In genomic region chr19:1421218-1421957, GRCh38 we compare ENCODE assay signal across 22 cellular contexts. TPM values are rescaled to one million over a fixed set of nuclear protein-coding genes. Genes with fewer than 3 reads are reported as not detected.
"Had no signal": no experiment of that assay in that cellular context is flagged by ENCODE, and none has a peak within 500 bp of the region (broad histone marks: within the 10 kb centered on the region; RNA-seq: fewer than 3 reads in every experiment).

No MANE protein-coding gene starts in this region.

- H3K36me3 Mint-ChIP-seq: activated naive CD8-positive, alpha-beta T cell had no signal

- FAIRE-seq: urothelium cell line had no signal

- H2AFZ ChIP-seq: neural progenitor cell had no signal

- H3K27ac ChIP-seq: gastroesophageal sphincter, left lung, neural progenitor cell, ovary, psoas muscle, thyroid gland had no signal

- H3K27me3 ChIP-seq: gastroesophageal sphincter, heart left ventricle, left lung, neural progenitor cell, ovary, thyroid gland had no signal

- H3K9ac ChIP-seq: neural progenitor cell had no signal

- H3K27ac Mint-ChIP-seq: activated naive CD8-positive, alpha-beta T cell; neural progenitor cell; stimulated activated naive B cell treated with anti-CD40 and anti-IgM and Interleukin-4, amounts not matched to agents 10 μg/mL and 1 μg/mL and 100 μg/mL, for 72 hours had no signal

- H3K4me3 ChIP-seq: gastroesophageal sphincter, heart left ventricle, left lung, neural progenitor cell, ovary, psoas muscle, thyroid gland had no signal

- H3K9me3 Mint-ChIP-seq: brain; mesothelial cell of epicardium; neural progenitor cell; stimulated activated naive B cell treated with anti-CD40 and anti-IgM and Interleukin-4, amounts not matched to agents 10 μg/mL and 1 μg/mL and 100 μg/mL, for 72 hours had no signal

- H3K9me3 ChIP-seq: gastroesophageal sphincter, heart left ventricle, left lung, ovary, psoas muscle, thyroid gland had no signal

- ATAC-seq: esophagus mucosa; heart left ventricle; left lung; stimulated activated naive B cell treated with anti-CD40 and anti-IgM and Interleukin-4, amounts not matched to agents 10 μg/mL and 1 μg/mL and 100 μg/mL, for 72 hours had no signal

- DNase-seq: activated CD4-positive, alpha-beta T cell treated with anti-CD3 and anti-CD28 coated beads, Interleukin-2, amount 50 U/mL, for 4 hours; activated CD4-positive, CD25-positive, alpha-beta regulatory T cell treated with anti-CD3 and anti-CD28 coated beads, Interleukin-2, amount 50 U/mL, for 72 hours; activated gamma-delta T cell; amniotic stem cell; cortex of kidney; effector CD4-positive, alpha-beta T cell; heart left ventricle; psoas muscle; stimulated activated naive B cell treated with anti-CD40 and anti-IgM and Interleukin-4, amounts not matched to agents 10 μg/mL and 1 μg/mL and 100 μg/mL, for 72 hours; T-helper 1 cell; T-helper 9 cell; thyroid gland had no signal

- H3K36me3 ChIP-seq: neural progenitor cell, ovary had no signal

- H3K4me2 ChIP-seq: neural progenitor cell had no signal

- H3K27me3 Mint-ChIP-seq: activated naive CD8-positive, alpha-beta T cell; brain; stimulated activated naive B cell treated with anti-CD40 and anti-IgM and Interleukin-4, amounts not matched to agents 10 μg/mL and 1 μg/mL and 100 μg/mL, for 72 hours had no signal

- H3K4me3 Mint-ChIP-seq: activated naive CD8-positive, alpha-beta T cell; brain; mesothelial cell of epicardium; neural progenitor cell; stimulated activated naive B cell treated with anti-CD40 and anti-IgM and Interleukin-4, amounts not matched to agents 10 μg/mL and 1 μg/mL and 100 μg/mL, for 72 hours had no signal

RNA-seq across cellular contexts. Expression of gene APC2, which starts 28.5 kb away (rescaled TPM):
- total RNA-seq: kidney epithelial cell had no signal
